In genomic region chr5:28603869-28604268, GRCh38 we compare ENCODE assay signal across 22 cellular contexts.
DNase-seq lines count a peak whose midpoint lies in the region; TF ChIP-seq lines count a peak whose summit lies in the region.
"Had no signal": no experiment of that assay in that cellular context is flagged by ENCODE, and none has a peak within 500 bp of the region (broad histone marks: within the 10 kb centered on the region; RNA-seq: fewer than 3 reads in every experiment).

No MANE protein-coding gene starts in this region.

- CTCF ChIA-PET in PC-9 (lab: Charles Lee) = no interaction called here

- intact Hi-C loops in PC-9 (cut with micrococcal nuclease; ENCODE audit: unreplicated experiment) = no loop called here

- H3F3A ChIP-seq in PC-9 (ENCODE audit: insufficient read depth, low read depth) = no peaks in the 10 kb centered on the region

- no peaks in the 10 kb centered on the region for H3K36me3 ChIP-seq in PC-9 (ENCODE audit: low read depth)
- H3K36me3 ChIP-seq: BLaER1 had no signal

- no peaks in the 10 kb centered on the region for H3K79me2 ChIP-seq in PC-9 (ENCODE audit: low read depth)

- H3K9me3 ChIP-seq in PC-9 (ENCODE audit: insufficient read depth, low read depth) = no peaks in the 10 kb centered on the region; the same call in 1 of the 2 replicates
- H3K9me3 ChIP-seq: BLaER1 had no signal

- H3K4me2 ChIP-seq in PC-9 = no peak overlapping the region
- H3K4me2 ChIP-seq: BLaER1, GM23338 had no signal

- BruUV-seq in PC-9 (replicated peaks; lab: Mats Ljungman, UMichigan) = no TSS peak

- no peaks in the 10 kb centered on the region for H3K9me2 ChIP-seq in PC-9 (ENCODE audit: insufficient read depth)

- no peak for TF ChIP-seq CTCF in PC-9 (conservative IDR thresholded peaks at IDR 0.05)

- in situ Hi-C loops in ACHN (cut with HindIII; ENCODE audit: low pct_ligation_motif_present, low pct_unique_long_range_greater_than_20kb, low sequenced_read_pairs) = no loop called here

- H3K27ac ChIP-seq in PC-9 = no peak overlapping the region
- H3K27ac ChIP-seq: BLaER1, HL-60, SK-N-MC had no signal

- H2AFZ ChIP-seq in PC-9 = 0 out of 2 replicates have a peak overlapping the region, but pooled peaks have one; percentile 2
- H2AFZ ChIP-seq: GM23338 had no signal

- POLR2A ChIA-PET in PC-9 (lab: Charles Lee; ENCODE audit: unreplicated experiment) = no interaction called here

- H3K4me3 ChIP-seq in PC-9 = no peak overlapping the region
- H3K4me3 ChIP-seq: BLaER1, GM23338, SK-N-MC had no signal

- H3K27me3 ChIP-seq in PC-9 (ENCODE audit: insufficient read depth, low read depth) = no peaks in the 10 kb centered on the region
- H3K27me3 ChIP-seq: BLaER1 had no signal

- no peaks in the 10 kb centered on the region for H4K20me1 ChIP-seq in PC-9 (ENCODE audit: insufficient read depth)
- H4K20me1 ChIP-seq: BLaER1 had no signal

- H3K4me1 ChIP-seq in PC-9 (replicated peaks; ENCODE audit: insufficient read depth) = no peaks in the 10 kb centered on the region
- H3K4me1 ChIP-seq: BLaER1 had no signal

- DNase-seq in HPDE6-E6E7 (ENCODE audit: extremely low spot score) (peak; percentile 9), PC-9 (no peak), amniotic epithelial cell (ENCODE audit: low read depth) (peak; percentile 16), superior temporal gyrus (ENCODE audit: extremely low spot score) (no peak), ACHN (no peak)
- no peak for DNase-seq in activated effector memory CD4-positive, alpha-beta T cell treated with Interleukin-2 at 50 U/mL for 16 hours
- DNase-seq in effector CD8-positive, alpha-beta T cell (lab: John Stamatoyannopoulos, UW) = no peak
- DNase-seq: CD4-positive, CD25-positive, alpha-beta regulatory T cell; DMS153; HCEC 1CT; Karpas-422; NCI-H1092 treated with DMSO at 0.1 percent for 48 hours; NCI-H1436; NCI-H187 treated with DMSO at 0.1 percent for 48 hours; NCI-H2171 treated with DMSO at 0.1 percent for 48 hours; NCI-H524; NCI-H748 treated with DMSO at 0.1 percent for 48 hours; SIG-M5 had no signal

Comparison
In these comparisons a context has a peak if more than half of its experiments do, and no peak if none do; other contexts are left out.
1. DNase-seq: peak in HPDE6-E6E7 (single experiment) and amniotic epithelial cell (single experiment); none in PC-9 (0 of 2), superior temporal gyrus (single experiment), activated effector memory CD4-positive, alpha-beta T cell treated with Interleukin-2 at 50 U/mL for 16 hours (single experiment), ACHN (single experiment) and effector CD8-positive, alpha-beta T cell (single experiment).